In the genomic region with DNA sequence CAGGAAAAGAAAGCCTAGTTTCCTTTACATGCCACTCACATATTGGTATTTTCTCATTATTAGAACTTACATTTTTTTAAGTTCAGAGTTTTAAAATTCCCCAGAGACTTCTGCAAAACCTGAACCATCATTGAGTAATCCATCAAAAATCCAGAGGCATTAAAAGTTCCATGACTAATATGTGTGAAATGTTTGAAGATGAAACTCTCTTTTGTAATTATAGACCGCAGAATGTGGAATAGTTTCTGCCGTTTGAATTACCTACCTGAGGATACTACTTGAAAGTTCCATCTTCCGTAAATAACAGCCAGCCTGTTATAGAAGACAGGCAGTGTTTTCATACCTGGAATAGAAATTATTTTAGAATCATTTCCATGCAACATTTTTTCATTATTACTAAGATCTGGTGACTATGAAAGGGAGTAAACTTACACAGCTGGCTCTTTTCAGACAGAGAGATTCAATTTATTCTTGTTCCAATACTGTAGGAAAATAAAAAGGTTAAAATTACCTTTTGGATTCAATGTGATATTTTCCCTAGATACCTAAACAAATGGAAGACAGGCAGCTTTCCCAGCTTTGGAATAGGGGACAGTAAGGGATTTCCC, we compare ENCODE assay signal across 11 cellular contexts.
A peak's percentile ranks its signal among the peaks of the same experiment; 100 is the strongest.
DNase-seq lines count a peak whose midpoint lies in the region; ATAC-seq and TF ChIP-seq lines count a peak whose summit lies in the region.
"Had no signal": no experiment of that assay in that cellular context is flagged by ENCODE, and none has a peak within 500 bp of the region (broad histone marks: within the 10 kb centered on the region; RNA-seq: fewer than 3 reads in every experiment).

No MANE protein-coding gene starts in this region.

- H3K4ac ChIP-seq in trophoblast cell (ENCODE audit: low read depth, low read length) = no peak overlapping the region

- H3K9ac ChIP-seq in trophoblast cell (ENCODE audit: low read length) = no peak overlapping the region

- peak overlapping the region; percentile 25 for H3K27ac ChIP-seq in SJCRH30
- H3K27ac ChIP-seq in trophoblast cell (ENCODE audit: low read depth, low read length) = no peak overlapping the region
- no peak overlapping the region for H3K27ac ChIP-seq in adrenal gland
- H3K27ac ChIP-seq in caudate nucleus (ENCODE audit: low read depth, low read length) = no peak overlapping the region
- H3K27ac ChIP-seq: upper lobe of left lung had no signal

- H3K4me3 ChIP-seq in SJCRH30 (no peak overlapping the region), trophoblast cell (ENCODE audit: low read depth, low read length) (no peak overlapping the region), adrenal gland (no peak overlapping the region)
- H3K4me3 ChIP-seq: upper lobe of left lung had no signal

- H2BK120ac ChIP-seq in trophoblast cell (ENCODE audit: insufficient read depth, low read length, poor library complexity) = no peak overlapping the region

- no peak overlapping the region for H3K23ac ChIP-seq in trophoblast cell (ENCODE audit: low read length)

- peak; percentile 36 for ATAC-seq in esophagus mucosa

- no peaks in the 10 kb centered on the region for H3K9me3 ChIP-seq in SJCRH30 (replicated peaks)
- H3K9me3 ChIP-seq in trophoblast cell (ENCODE audit: insufficient read depth, low read depth, low read length) = no peaks in the 10 kb centered on the region
- H3K9me3 ChIP-seq in adrenal gland (replicated peaks in 1 of 3) = no peaks in the 10 kb centered on the region
- H3K9me3 ChIP-seq: upper lobe of left lung had no signal

- H3K18ac ChIP-seq in trophoblast cell (ENCODE audit: low read length) = no peak overlapping the region

- no peak overlapping the region for H4K91ac ChIP-seq in trophoblast cell (ENCODE audit: low read depth, low read length)

- no peak overlapping the region for H2BK12ac ChIP-seq in trophoblast cell (ENCODE audit: low read length)

- no peak overlapping the region for H4K8ac ChIP-seq in trophoblast cell (ENCODE audit: low read depth, low read length)

- H3K36me3 ChIP-seq in SJCRH30 (no peaks in the 10 kb centered on the region), trophoblast cell (ENCODE audit: control insufficient read depth in 1 of 2, insufficient read depth in 2 of 2, low read length in 2 of 2) (no peaks in the 10 kb centered on the region), adrenal gland (replicated peaks in 1 of 2) (no peaks in the 10 kb centered on the region)
- H3K36me3 ChIP-seq: upper lobe of left lung had no signal

- H3K79me1 ChIP-seq in trophoblast cell (ENCODE audit: low read length) = no peaks in the 10 kb centered on the region

- no peak for TF ChIP-seq CTCF in adrenal gland (IDR thresholded peaks at IDR 0.05)

- DNase-seq in GM03348 (ENCODE audit: low spot score) (peak; percentile 70), SJCRH30 (peak in 1 of 2 experiments; percentile 40), trophoblast cell (peak; percentile 41 to 95), DMS79 (lab: John Stamatoyannopoulos, UW) (no peak), adrenal gland (no peak), HuH-7 (ENCODE audit: low spot score) (no peak), caudate nucleus (lab: John Stamatoyannopoulos, UW) (no peak)
- DNase-seq: NCI-H1930, retina, upper lobe of left lung had no signal

- H4K12ac ChIP-seq in trophoblast cell (ENCODE audit: low read depth, low read length) = no peak overlapping the region

- no peak overlapping the region for H2BK5ac ChIP-seq in trophoblast cell (ENCODE audit: low read depth, low read length, poor library complexity)

- H3K14ac ChIP-seq in trophoblast cell (ENCODE audit: low read length) = no peak overlapping the region

- no peaks in the 10 kb centered on the region for H3K79me2 ChIP-seq in trophoblast cell (ENCODE audit: control insufficient read depth, insufficient read depth, low read length, poor library complexity)

- H3K4me2 ChIP-seq in trophoblast cell (ENCODE audit: low read length) = no peak overlapping the region

- TF ChIP-seq POLR2A in adrenal gland (IDR thresholded peaks at IDR 0.05) = no peak

- H2AFZ ChIP-seq in trophoblast cell (ENCODE audit: insufficient read depth, low read length, poor library complexity) = no peak overlapping the region

- H3K27me3 ChIP-seq in SJCRH30 (no peaks in the 10 kb centered on the region), trophoblast cell (ENCODE audit: insufficient read depth, low read length) (no peaks in the 10 kb centered on the region), adrenal gland (no peaks in the 10 kb centered on the region)
- H3K27me3 ChIP-seq: upper lobe of left lung had no signal

- peaks cover 17% of the 10 kb centered on the region for H3K4me1 ChIP-seq in SJCRH30
- no peaks in the 10 kb centered on the region for H3K4me1 ChIP-seq in trophoblast cell (ENCODE audit: control insufficient read depth in 1 of 2, insufficient read depth in 2 of 2, low read length in 2 of 2)
- H3K4me1 ChIP-seq in adrenal gland (replicated peaks in 1 of 2) = peaks cover 6 to 11% of the 10 kb centered on the region in 2 donors
- H3K4me1 ChIP-seq: upper lobe of left lung had no signal

- intact Hi-C loops in adrenal gland (cut with DNase I) = no loop called here

- no peak overlapping the region for H2AK5ac ChIP-seq in trophoblast cell (ENCODE audit: low read length)

- WGBS in trophoblast cell (ENCODE audit: extremely low coverage, insufficient coverage, insufficient read length) = no CpG with 5 or more reads among the region's 3 CpGs
- WGBS in adrenal gland, 4 donors = 52 to 66% (median 61%) methylated on average over 3 of the region's 3 CpGs

Comparison
In these comparisons a context has a peak if more than half of its experiments do, and no peak if none do; other contexts are left out.
1. DNase-seq: peak in GM03348 (single experiment) and trophoblast cell (2 of 2); none in DMS79 (single experiment), adrenal gland (0 of 7), HuH-7 (single experiment) and caudate nucleus (0 of 61).